Comparison of ENCODE assay signal across 1 cellular context in the genomic region with DNA sequence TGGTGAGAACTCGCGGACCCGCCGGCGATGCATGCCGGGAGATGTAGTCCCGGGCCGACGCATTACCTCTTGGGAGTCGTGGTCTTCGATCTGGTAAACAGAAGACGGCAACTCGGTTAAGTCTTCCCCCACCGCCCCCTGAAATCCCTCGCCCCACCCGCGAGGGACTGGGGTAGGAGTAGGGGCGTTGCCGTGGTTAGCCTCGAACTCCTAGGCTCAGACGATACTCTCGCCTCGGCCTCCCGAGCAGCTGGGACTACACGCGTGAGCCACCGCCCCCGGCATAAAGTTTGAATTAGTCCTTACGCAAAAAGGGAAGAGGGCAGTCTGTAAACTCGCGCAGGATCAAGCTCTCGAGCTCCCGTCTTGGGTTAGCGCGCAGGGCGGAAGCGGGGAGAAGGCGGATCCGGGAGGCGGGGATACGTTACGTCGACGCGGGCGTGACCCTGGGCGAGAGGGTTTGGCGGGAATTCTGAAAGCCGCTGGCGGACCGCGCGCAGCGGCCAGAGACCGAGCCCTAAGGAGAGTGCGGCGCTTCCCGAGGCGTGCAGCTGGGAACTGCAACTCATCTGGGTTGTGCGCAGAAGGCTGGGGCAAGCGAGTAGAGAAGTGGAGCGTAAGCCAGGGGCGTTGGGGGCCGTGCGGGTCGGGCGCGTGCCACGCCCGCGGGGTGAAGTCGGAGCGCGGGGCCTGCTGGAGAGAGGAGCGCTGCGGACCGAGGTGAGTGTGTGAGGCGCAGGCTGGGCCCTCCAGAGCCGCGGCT.
TF ChIP-seq lines count a peak whose summit lies in the region.

Gene RAD51, plus strand, starts transcription at position 469 of the 763 bp plus-strand sequence. CDS start 3,585 bp downstream, outside the sequence.

TF ChIP-seq in K562, 482 proteins besides CTCF, POLR2A, EP300 and RAD21 (continued from another document and continues in another):
- no peak; the same call in 1 of the 2 replicates for TF ChIP-seq ZNF592 (IDR thresholded peaks at IDR 0.05)
- no peak for TF ChIP-seq ZNF57 (CRISPR knock-in tag; IDR thresholded peaks at IDR 0.05)
- peak; percentile 90 for TF ChIP-seq SP1 (CRISPR knock-in tag; IDR thresholded peaks at IDR 0.05)
- TF ChIP-seq, protein P1, sequence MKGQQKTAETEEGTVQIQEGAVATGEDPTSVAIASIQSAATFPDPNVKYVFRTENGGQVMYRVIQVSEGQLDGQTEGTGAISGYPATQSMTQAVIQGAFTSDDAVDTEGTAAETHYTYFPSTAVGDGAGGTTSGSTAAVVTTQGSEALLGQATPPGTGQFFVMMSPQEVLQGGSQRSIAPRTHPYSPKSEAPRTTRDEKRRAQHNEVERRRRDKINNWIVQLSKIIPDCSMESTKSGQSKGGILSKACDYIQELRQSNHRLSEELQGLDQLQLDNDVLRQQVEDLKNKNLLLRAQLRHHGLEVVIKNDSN (CRISPR knock-in tag; IDR thresholded peaks at IDR 0.05): no peak
- no peak for TF ChIP-seq KAT2B (IDR thresholded peaks at IDR 0.05; ENCODE audit: low read depth, low read length)
- TF ChIP-seq, protein P2, sequence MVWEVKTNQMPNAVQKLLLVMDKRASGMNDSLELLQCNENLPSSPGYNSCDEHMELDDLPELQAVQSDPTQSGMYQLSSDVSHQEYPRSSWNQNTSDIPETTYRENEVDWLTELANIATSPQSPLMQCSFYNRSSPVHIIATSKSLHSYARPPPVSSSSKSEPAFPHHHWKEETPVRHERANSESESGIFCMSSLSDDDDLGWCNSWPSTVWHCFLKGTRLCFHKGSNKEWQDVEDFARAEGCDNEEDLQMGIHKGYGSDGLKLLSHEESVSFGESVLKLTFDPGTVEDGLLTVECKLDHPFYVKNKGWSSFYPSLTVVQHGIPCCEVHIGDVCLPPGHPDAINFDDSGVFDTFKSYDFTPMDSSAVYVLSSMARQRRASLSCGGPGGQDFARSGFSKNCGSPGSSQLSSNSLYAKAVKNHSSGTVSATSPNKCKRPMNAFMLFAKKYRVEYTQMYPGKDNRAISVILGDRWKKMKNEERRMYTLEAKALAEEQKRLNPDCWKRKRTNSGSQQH (CRISPR knock-in tag; IDR thresholded peaks at IDR 0.05): no peak
- TF ChIP-seq ZNF3 (CRISPR knock-in tag; IDR thresholded peaks at IDR 0.05): no peak
- no peak for TF ChIP-seq ZNF133 (CRISPR knock-in tag; IDR thresholded peaks at IDR 0.05)
- TF ChIP-seq, protein P3, sequence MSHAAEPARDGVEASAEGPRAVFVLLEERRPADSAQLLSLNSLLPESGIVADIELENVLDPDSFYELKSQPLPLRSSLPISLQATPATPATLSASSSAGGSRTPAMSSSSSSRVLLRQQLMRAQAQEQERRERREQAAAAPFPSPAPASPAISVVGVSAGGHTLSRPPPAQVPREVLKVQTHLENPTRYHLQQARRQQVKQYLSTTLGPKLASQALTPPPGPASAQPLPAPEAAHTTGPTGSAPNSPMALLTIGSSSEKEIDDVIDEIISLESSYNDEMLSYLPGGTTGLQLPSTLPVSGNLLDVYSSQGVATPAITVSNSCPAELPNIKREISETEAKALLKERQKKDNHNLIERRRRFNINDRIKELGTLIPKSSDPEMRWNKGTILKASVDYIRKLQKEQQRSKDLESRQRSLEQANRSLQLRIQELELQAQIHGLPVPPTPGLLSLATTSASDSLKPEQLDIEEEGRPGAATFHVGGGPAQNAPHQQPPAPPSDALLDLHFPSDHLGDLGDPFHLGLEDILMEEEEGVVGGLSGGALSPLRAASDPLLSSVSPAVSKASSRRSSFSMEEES (CRISPR knock-in tag; IDR thresholded peaks at IDR 0.05): no peak
- no peak; the same call in 1 of the 2 replicates for TF ChIP-seq NFE2 (IDR thresholded peaks at IDR 0.05; ENCODE audit: low read depth)
- TF ChIP-seq ZNF75A (CRISPR knock-in tag; IDR thresholded peaks at IDR 0.05): no peak
- no peak for TF ChIP-seq THAP7 (CRISPR knock-in tag; IDR thresholded peaks at IDR 0.05)
- TF ChIP-seq HDAC8 (tag; IDR thresholded peaks at IDR 0.05): no peak
- no peak for TF ChIP-seq IRF9 (tag; IDR thresholded peaks at IDR 0.05)
- no peak for TF ChIP-seq KHSRP (IDR thresholded peaks at IDR 0.05)
- TF ChIP-seq ZNF263 (CRISPR knock-in tag; IDR thresholded peaks at IDR 0.05; ENCODE audit: borderline replicate concordance): peak; percentile 36; the same call in 1 of the 2 replicates
- TF ChIP-seq ZNF398 (CRISPR knock-in tag; IDR thresholded peaks at IDR 0.05): no peak
- TF ChIP-seq SMAD2 (IDR thresholded peaks at IDR 0.05; ENCODE audit: low read depth, low read length): no peak
- TF ChIP-seq HNRNPUL1 (IDR thresholded peaks at IDR 0.05; ENCODE audit: low read length): no peak
- TF ChIP-seq ZNF24 (IDR thresholded peaks at IDR 0.05): no peak; the same call in 1 of the 2 replicates
- no peak for TF ChIP-seq FOSL1 (tag; conservative IDR thresholded peaks at IDR 0.05)
- TF ChIP-seq NFATC3 (IDR thresholded peaks at IDR 0.05): no peak
- TF ChIP-seq TRIM24 (IDR thresholded peaks at IDR 0.05): peak in 1 of 2 experiments; percentile 42; a peak in 1 of 4 replicates
- TF ChIP-seq YBX1 (IDR thresholded peaks at IDR 0.05): no peak
- no peak for TF ChIP-seq ADNP (tag; IDR thresholded peaks at IDR 0.05)
- TF ChIP-seq BRCA1 (IDR thresholded peaks at IDR 0.05): no peak
- TF ChIP-seq BRCA1 (CRISPR knock-in tag; IDR thresholded peaks at IDR 0.05): no peak
- TF ChIP-seq, protein P4, sequence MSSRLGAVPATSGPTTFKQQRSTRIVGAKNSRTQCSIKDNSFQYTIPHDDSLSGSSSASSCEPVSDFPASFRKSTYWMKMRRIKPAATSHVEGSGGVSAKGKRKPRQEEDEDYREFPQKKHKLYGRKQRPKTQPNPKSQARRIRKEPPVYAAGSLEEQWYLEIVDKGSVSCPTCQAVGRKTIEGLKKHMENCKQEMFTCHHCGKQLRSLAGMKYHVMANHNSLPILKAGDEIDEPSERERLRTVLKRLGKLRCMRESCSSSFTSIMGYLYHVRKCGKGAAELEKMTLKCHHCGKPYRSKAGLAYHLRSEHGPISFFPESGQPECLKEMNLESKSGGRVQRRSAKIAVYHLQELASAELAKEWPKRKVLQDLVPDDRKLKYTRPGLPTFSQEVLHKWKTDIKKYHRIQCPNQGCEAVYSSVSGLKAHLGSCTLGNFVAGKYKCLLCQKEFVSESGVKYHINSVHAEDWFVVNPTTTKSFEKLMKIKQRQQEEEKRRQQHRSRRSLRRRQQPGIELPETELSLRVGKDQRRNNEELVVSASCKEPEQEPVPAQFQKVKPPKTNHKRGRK (tag; IDR thresholded peaks at IDR 0.05): no peak
- TF ChIP-seq POU5F1 (IDR thresholded peaks at IDR 0.05; ENCODE audit: borderline replicate concordance, low read depth, low read length, partially characterized antibody): no peak
- TF ChIP-seq SETDB1 (IDR thresholded peaks at IDR 0.05; ENCODE audit: low read length): no peak
- TF ChIP-seq ETV1 (tag; conservative IDR thresholded peaks at IDR 0.05; ENCODE audit: low read depth): peak; percentile 56
- TF ChIP-seq SNRNP70 (optimal IDR thresholded peaks at IDR 0.05; ENCODE audit: low read depth, low read length): no peak
- no peak for TF ChIP-seq CBFB (CRISPR knock-in tag; IDR thresholded peaks at IDR 0.05)
- no peak for TF ChIP-seq STAG1 (CRISPR knock-in tag; IDR thresholded peaks at IDR 0.05; ENCODE audit: borderline replicate concordance)
- no peak for TF ChIP-seq CCAR2 (IDR thresholded peaks at IDR 0.05; ENCODE audit: low read depth, low read length)
- no peak for TF ChIP-seq SNIP1 (IDR thresholded peaks at IDR 0.05; ENCODE audit: low read depth)
- TF ChIP-seq BDP1 (IDR thresholded peaks at IDR 0.05; ENCODE audit: insufficient read depth, insufficient read length): no peak
- TF ChIP-seq ZNF282 (CRISPR knock-in tag; IDR thresholded peaks at IDR 0.05): no peak
- peak; percentile 71 for TF ChIP-seq CHD2 (IDR thresholded peaks at IDR 0.05; ENCODE audit: low read depth, low read length)
- no peak for TF ChIP-seq FUS (optimal IDR thresholded peaks at IDR 0.05; ENCODE audit: low read depth, low read length)
- no peak for TF ChIP-seq ZNF23 (CRISPR knock-in tag; IDR thresholded peaks at IDR 0.05)
- TF ChIP-seq LCOR (CRISPR knock-in tag; IDR thresholded peaks at IDR 0.05): peak; percentile 61; the same call in 1 of the 2 replicates
- peak; percentile 91 for TF ChIP-seq POLR2B (IDR thresholded peaks at IDR 0.05; ENCODE audit: low read depth, partially characterized antibody)
- TF ChIP-seq NUFIP1 (IDR thresholded peaks at IDR 0.05; ENCODE audit: partially characterized antibody): no peak
- no peak for TF ChIP-seq ARID3A (IDR thresholded peaks at IDR 0.05; ENCODE audit: borderline replicate concordance, low read depth, low read length)
- peak; percentile 64 for TF ChIP-seq RBBP5 (IDR thresholded peaks at IDR 0.05; ENCODE audit: borderline replicate concordance, insufficient read depth, low read length, poor library complexity, severe bottlenecking)
- peak; percentile 75 to 97 for TF ChIP-seq SIN3A (IDR thresholded peaks at IDR 0.05; ENCODE audit: borderline replicate concordance in 2 of 2, control insufficient read depth in 1 of 2, low read depth in 2 of 2, low read length in 2 of 2)
- no peak; the same call in 1 of the 2 replicates for TF ChIP-seq ATF1 (CRISPR knock-in tag; IDR thresholded peaks at IDR 0.05)
- TF ChIP-seq ATF1 (tag; IDR thresholded peaks at IDR 0.05): peak; percentile 92
- no peak for TF ChIP-seq NR4A1 (CRISPR knock-in tag; IDR thresholded peaks at IDR 0.05)
- peak; percentile 47; the same call in 1 of the 2 replicates for TF ChIP-seq NR4A1 (tag; IDR thresholded peaks at IDR 0.05)
- 0 out of 2 replicates have a peak, but pooled peaks have one; percentile 16 for TF ChIP-seq ZNF766 (CRISPR knock-in tag; conservative IDR thresholded peaks at IDR 0.05)
